ENCODE assay signal across 23 cellular contexts in genomic region chr6:157194110-157194509, GRCh38.
A peak's percentile ranks its signal among the peaks of the same experiment; 100 is the strongest.
DNase-seq lines count a peak whose midpoint lies in the region; ATAC-seq, FAIRE-seq and TF ChIP-seq lines count a peak whose summit lies in the region.
"Had no signal": no experiment of that assay in that cellular context is flagged by ENCODE, and none has a peak within 500 bp of the region (broad histone marks: within the 10 kb centered on the region; RNA-seq: fewer than 3 reads in every experiment).

No MANE protein-coding gene starts in this region.

- TF ChIP-seq CTCF in 22Rv1 (IDR thresholded peaks at IDR 0.05) (no peak), C4-2B (conservative IDR thresholded peaks at IDR 0.05) (no peak), LNCaP clone FGC (IDR thresholded peaks at IDR 0.05; ENCODE audit: control insufficient read depth, extremely low read depth, insufficient read depth) (no peak), K562 (IDR thresholded peaks at IDR 0.05 in 2 of 3, conservative IDR thresholded peaks at IDR 0.05 in 1 of 3; ENCODE audit: insufficient read depth in 2 of 3, low read depth in 1 of 3, low read length in 3 of 3) (no peak)
- TF ChIP-seq CTCF in activated CD8-positive, alpha-beta T cell treated with anti-CD3 and anti-CD28 coated beads for 36 hours (IDR thresholded peaks at IDR 0.05): no peak

- no peak overlapping the region for H3K4me2 ChIP-seq in K562 (ENCODE audit: insufficient read depth, low read length)
- H3K4me2 ChIP-seq: neural progenitor cell had no signal

- no peak overlapping the region for H2AFZ ChIP-seq in K562 (ENCODE audit: low read depth, low read length)
- H2AFZ ChIP-seq: neural progenitor cell had no signal

- H3K36me3 Mint-ChIP-seq in activated CD8-positive, alpha-beta T cell treated with anti-CD3 and anti-CD28 coated beads for 36 hours (ENCODE audit: low read depth): peaks cover 18% of the 10 kb centered on the region

- H3K4me1 ChIP-seq in K562 (replicated peaks in 1 of 2; ENCODE audit: control insufficient read depth in 2 of 2, insufficient read depth in 2 of 2, low read length in 2 of 2): no peaks in the 10 kb centered on the region
- H3K4me1 ChIP-seq: neural progenitor cell had no signal

- ATAC-seq in K562: no peak
- ATAC-seq in activated CD8-positive, alpha-beta T cell treated with anti-CD3 and anti-CD28 coated beads for 36 hours: no peak
- ATAC-seq: activated CD8-positive, alpha-beta memory T cell treated with anti-CD3 and anti-CD28 coated beads, Interleukin-2, amount 10 ng/mL, durations not matched to agents 7 days and 5 days; left cardiac atrium had no signal

- no peak overlapping the region for H3K4me3 ChIP-seq in LNCaP clone FGC (ENCODE audit: low read depth, low read length)
- no peak overlapping the region for H3K4me3 ChIP-seq in K562
- H3K4me3 ChIP-seq: neural progenitor cell, sigmoid colon, SK-N-MC, suprapubic skin had no signal

- no peak for TF ChIP-seq EP300 in K562 (IDR thresholded peaks at IDR 0.05; ENCODE audit: low read length)

- H3K79me2 ChIP-seq in K562 (ENCODE audit: control insufficient read depth, insufficient read depth, low read length): no peaks in the 10 kb centered on the region

- peaks cover 5% of the 10 kb centered on the region for H3K4me1 Mint-ChIP-seq in activated CD8-positive, alpha-beta T cell treated with anti-CD3 and anti-CD28 coated beads for 36 hours (ENCODE audit: low read depth)
- H3K4me1 Mint-ChIP-seq: activated CD8-positive, alpha-beta memory T cell treated with anti-CD3 and anti-CD28 coated beads, Interleukin-2, amount 10 ng/mL, durations not matched to agents 7 days and 5 days; neural progenitor cell had no signal

- in situ Hi-C loops in K562 (cut with MboI): loop anchor here (25.0 kb wide), 1 partner anchor 1882 kb away; the partner anchor contains the start of gene TFB1M

- intact Hi-C loops in K562 (cut with micrococcal nuclease): no loop called here
- intact Hi-C loops in cardiac septum (cut with DNase I): no loop called here
- intact Hi-C loops in activated CD8-positive, alpha-beta T cell treated with anti-CD3 and anti-CD28 coated beads for 36 hours (cut with micrococcal nuclease): no loop called here

- no peak overlapping the region for H3K4me3 Mint-ChIP-seq in activated CD8-positive, alpha-beta T cell treated with anti-CD3 and anti-CD28 coated beads for 36 hours
- H3K4me3 Mint-ChIP-seq: activated CD8-positive, alpha-beta memory T cell treated with anti-CD3 and anti-CD28 coated beads, Interleukin-2, amount 10 ng/mL, durations not matched to agents 7 days and 5 days; activated naive CD8-positive, alpha-beta T cell treated with anti-CD3 and anti-CD28 coated beads for 36 hours; neural progenitor cell had no signal

- BruUV-seq in K562 (replicated peaks; lab: Mats Ljungman, UMichigan): no TSS peak

- no peaks in the 10 kb centered on the region for H3K27me3 ChIP-seq in K562 (ENCODE audit: control insufficient read depth in 2 of 2, insufficient read depth in 2 of 2, low read length in 2 of 2)
- H3K27me3 ChIP-seq: neural progenitor cell, sigmoid colon, suprapubic skin had no signal

- no peak overlapping the region for H3K27ac Mint-ChIP-seq in activated CD8-positive, alpha-beta T cell treated with anti-CD3 and anti-CD28 coated beads for 36 hours
- H3K27ac Mint-ChIP-seq: activated CD8-positive, alpha-beta memory T cell treated with anti-CD3 and anti-CD28 coated beads, Interleukin-2, amount 10 ng/mL, durations not matched to agents 7 days and 5 days; neural progenitor cell had no signal

- no peaks in the 10 kb centered on the region for H3K9me3 ChIP-seq in K562 (replicated peaks; ENCODE audit: control insufficient read depth, insufficient read depth, low read depth, low read length)
- H3K9me3 ChIP-seq: sigmoid colon, suprapubic skin had no signal

- peaks cover 8% of the 10 kb centered on the region for H3K9me1 ChIP-seq in K562 (ENCODE audit: control insufficient read depth, insufficient read depth, low read length)

- H3K27ac ChIP-seq in 22Rv1 (peak overlapping the region; percentile 25), C4-2B (peak overlapping the region; percentile 76), K562 (ENCODE audit: extremely low read depth, low read depth, low read length) (no peak overlapping the region)
- H3K27ac ChIP-seq: neural progenitor cell, sigmoid colon, SK-N-MC, suprapubic skin had no signal

- no peak for TF ChIP-seq RAD21 in K562 (CRISPR knock-in tag; conservative IDR thresholded peaks at IDR 0.05 in 1 of 2, IDR thresholded peaks at IDR 0.05 in 1 of 2)

- no peak for TF ChIP-seq POLR2A in K562 (conservative IDR thresholded peaks at IDR 0.05)

- peak; percentile 19 for FAIRE-seq in K562 (lab: Jason Lieb, UNC)
- FAIRE-seq: astrocyte, G401.6, H1 had no signal

- no peaks in the 10 kb centered on the region for H3K27me3 Mint-ChIP-seq in activated CD8-positive, alpha-beta T cell treated with anti-CD3 and anti-CD28 coated beads for 36 hours
- H3K27me3 Mint-ChIP-seq: activated CD8-positive, alpha-beta memory T cell treated with anti-CD3 and anti-CD28 coated beads, Interleukin-2, amount 10 ng/mL, durations not matched to agents 7 days and 5 days; activated naive CD8-positive, alpha-beta T cell treated with anti-CD3 and anti-CD28 coated beads for 36 hours had no signal

- no peaks in the 10 kb centered on the region for H3K9me3 Mint-ChIP-seq in activated CD8-positive, alpha-beta T cell treated with anti-CD3 and anti-CD28 coated beads for 36 hours
- H3K9me3 Mint-ChIP-seq: activated naive CD8-positive, alpha-beta T cell treated with anti-CD3 and anti-CD28 coated beads for 36 hours; neural progenitor cell had no signal

- CTCF ChIA-PET in K562 (lab: Yijun Ruan, JAX; ENCODE audit: low intra/inter-chr PET ratio): no interaction called here
- CTCF ChIA-PET in activated CD8-positive, alpha-beta T cell treated with anti-CD3 and anti-CD28 coated beads for 36 hours (lab: Charles Lee): interaction anchor here (0.9 to 3.0 kb wide), 4 partner anchors 10 to 160 kb away, joined by 3 to 20 read pairs (median 4); no protein-coding TSS in a partner anchor

- DNase-seq in LNCaP clone FGC (ENCODE audit: low read depth): peak; percentile 80
- DNase-seq in K562 (ENCODE audit: extremely low read depth in 1 of 4, low spot score in 3 of 4): no peak
- no peak for DNase-seq in 8988T
- no peak for DNase-seq in cardiac septum (ENCODE audit: low spot score)
- no peak for DNase-seq in activated CD8-positive, alpha-beta T cell treated with anti-CD3 and anti-CD28 coated beads for 36 hours
- DNase-seq: activated CD4-positive, alpha-beta T cell treated with anti-CD3 and anti-CD28 coated beads for 4 hours; activated CD8-positive, alpha-beta memory T cell treated with anti-CD3 and anti-CD28 coated beads, Interleukin-2, amount 10 ng/mL, durations not matched to agents 7 days and 5 days; activated naive CD8-positive, alpha-beta T cell treated with anti-CD3 and anti-CD28 coated beads for 36 hours; DMS153; hippocampal formation; left cardiac atrium; NCI-H1092 treated with DMSO at 0.1 percent for 48 hours; NCI-H2107; NCI-H446; sigmoid colon had no signal

- H4K20me1 ChIP-seq in K562 (replicated peaks; ENCODE audit: control insufficient read depth, insufficient read depth, low read length): no peaks in the 10 kb centered on the region

- no peak overlapping the region for H3K9ac ChIP-seq in K562 (ENCODE audit: insufficient read depth in 1 of 2, low read depth in 2 of 2, low read length in 2 of 2)
- H3K9ac ChIP-seq: neural progenitor cell had no signal

- H3K36me3 ChIP-seq in K562 (ENCODE audit: control insufficient read depth, insufficient read depth, low read length): peaks cover 64% of the 10 kb centered on the region

- 93% methylated on average over 2 of the region's 2 CpGs for WGBS in K562 (ENCODE audit: insufficient coverage, low coverage, missing lambda C conversion rate)

- POLR2A ChIA-PET in K562 (lab: Yijun Ruan, JAX): interaction anchor here (1.2 to 1.3 kb wide), 3 partner anchors 10 to 199 kb away, joined by 3 to 7 read pairs (median 4); no protein-coding TSS in a partner anchor
- POLR2A ChIA-PET in activated CD8-positive, alpha-beta T cell treated with anti-CD3 and anti-CD28 coated beads for 36 hours (lab: Charles Lee): no interaction called here

TF ChIP-seq in K562, 482 proteins besides CTCF, POLR2A, EP300 and RAD21 (continues in another document):
- no peak for TF ChIP-seq STAG1 (CRISPR knock-in tag; IDR thresholded peaks at IDR 0.05; ENCODE audit: borderline replicate concordance)
- no peak for TF ChIP-seq SAFB (IDR thresholded peaks at IDR 0.05; ENCODE audit: borderline replicate concordance, low read depth, low read length)
- no peak for TF ChIP-seq FOXP4 (CRISPR knock-in tag; IDR thresholded peaks at IDR 0.05; ENCODE audit: borderline replicate concordance)
- TF ChIP-seq PATZ1 (CRISPR knock-in tag; IDR thresholded peaks at IDR 0.05; ENCODE audit: borderline replicate concordance): no peak
- TF ChIP-seq FOXP1 (CRISPR knock-in tag; IDR thresholded peaks at IDR 0.05): no peak
- TF ChIP-seq YBX1 (IDR thresholded peaks at IDR 0.05): no peak
